9 cellular contexts compared by ENCODE assay signal in the genomic region with DNA sequence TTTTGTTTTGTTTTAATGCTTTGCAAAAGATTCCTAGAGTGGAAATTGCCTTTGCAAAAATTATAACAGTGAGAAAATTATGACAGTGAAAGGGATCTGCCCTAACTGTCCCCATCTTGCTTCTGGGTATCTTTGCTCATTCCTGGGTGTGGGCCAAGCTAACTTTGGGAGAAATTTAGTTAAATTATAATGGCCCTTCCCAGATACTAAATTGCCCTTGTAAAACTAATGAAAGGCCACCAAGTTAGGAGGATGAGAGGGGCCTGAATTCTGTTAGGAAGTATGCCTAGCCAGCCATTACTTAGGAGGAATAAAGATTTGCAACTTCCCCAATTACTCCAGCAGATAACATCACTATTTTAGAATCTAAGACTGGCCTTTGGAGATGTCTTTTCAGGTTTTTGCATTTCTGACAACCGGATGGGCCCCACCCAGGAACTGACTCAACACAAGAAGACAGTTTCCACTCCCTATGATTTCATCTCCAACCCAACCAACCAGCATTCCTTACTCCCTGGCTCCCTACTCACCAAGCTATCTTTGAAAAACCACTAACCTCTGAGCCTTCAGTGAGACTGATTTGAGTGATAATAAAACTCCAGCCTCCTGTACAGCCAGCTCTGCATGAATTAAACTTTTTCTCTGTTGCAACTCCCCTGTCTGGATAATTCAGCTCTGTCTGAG. TPM values are rescaled to one million over a fixed set of nuclear protein-coding genes. Genes with fewer than 3 reads are reported as not detected.
A peak's percentile ranks its signal among the peaks of the same experiment; 100 is the strongest.
DNase-seq lines count a peak whose midpoint lies in the region; ATAC-seq and TF ChIP-seq lines count a peak whose summit lies in the region.
"Had no signal": no experiment of that assay in that cellular context is flagged by ENCODE, and none has a peak within 500 bp of the region (broad histone marks: within the 10 kb centered on the region; RNA-seq: fewer than 3 reads in every experiment).

No MANE protein-coding gene starts in this region.

- peaks cover 1% of the 10 kb centered on the region for H3K27me3 Mint-ChIP-seq in IgD-negative memory B cell

- peak overlapping the region; percentile 82 to 96 (median 94) for H3K27ac Mint-ChIP-seq in IgD-negative memory B cell

- TF ChIP-seq CTCF in upper lobe of right lung (IDR thresholded peaks at IDR 0.05), result no peak

- H3K27ac ChIP-seq in substantia nigra (ENCODE audit: low read depth, low read length, poor library complexity, severe bottlenecking) (no peak overlapping the region), upper lobe of right lung (no peak overlapping the region)
- H3K27ac ChIP-seq: body of pancreas had no signal

- DNase-seq in A172 (ENCODE audit: low spot score) (peak; percentile 97), substantia nigra (lab: John Stamatoyannopoulos, UW) (no peak), upper lobe of right lung (no peak), NCI-H345 treated with DMSO at 0.1 percent for 48 hours (lab: John Stamatoyannopoulos, UW; ENCODE audit: unreplicated experiment) (no peak)
- DNase-seq in activated CD4-positive, alpha-beta T cell treated with anti-CD3 and anti-CD28 coated beads for 4 hours, result peak; percentile 41 to 44
- DNase-seq: body of pancreas had no signal

- H3K36me3 Mint-ChIP-seq in IgD-negative memory B cell, result peaks cover 5% of the 10 kb centered on the region

- no peaks in the 10 kb centered on the region for H3K36me3 ChIP-seq in upper lobe of right lung

- H3K4me1 Mint-ChIP-seq in IgD-negative memory B cell, result peaks cover 42 to 56% (median 51%) of the 10 kb centered on the region in 3 donors

- H3K4me1 ChIP-seq in upper lobe of right lung, result peaks cover 13% of the 10 kb centered on the region
- H3K4me1 ChIP-seq: body of pancreas had no signal

- H3K4me3 Mint-ChIP-seq in IgD-negative memory B cell, result peak overlapping the region; percentile 12 to 85 (median 77)

- ATAC-seq in esophagus mucosa (peak; percentile 85), HG02571 (IDR thresholded peaks at IDR 0.05; ENCODE audit: unreplicated experiment) (no peak), upper lobe of right lung (no peak)
- ATAC-seq: body of pancreas had no signal

- intact Hi-C loops in upper lobe of right lung (cut with DNase I), result no loop called here

- H3K4me3 ChIP-seq in upper lobe of right lung, result no peak overlapping the region
- H3K4me3 ChIP-seq: body of pancreas had no signal

- H3K9me3 Mint-ChIP-seq in IgD-negative memory B cell, result peaks cover 0 to 4% (median 2%) of the 10 kb centered on the region in 3 donors

- no peaks in the 10 kb centered on the region for H3K27me3 ChIP-seq in upper lobe of right lung
- H3K27me3 ChIP-seq: body of pancreas had no signal

- no peaks in the 10 kb centered on the region for H3K9me3 ChIP-seq in upper lobe of right lung
- H3K9me3 ChIP-seq: body of pancreas had no signal

RNA-seq across cellular contexts. Expression of gene IL12B, which starts 7.1 kb away (rescaled TPM):
- total RNA-seq in A172 (2014; rRNA removed; shearing (Covaris generic)), result not detected in 2 replicates
- polyA plus RNA-seq in IgD-negative memory B cell, result not detected
- total RNA-seq in esophagus mucosa (0.08 TPM), upper lobe of right lung (not detected)
- total RNA-seq: body of pancreas had no signal

Comparison
In these comparisons a context has a peak if more than half of its experiments do, and no peak if none do; other contexts are left out.
1. DNase-seq: peak in A172 (single experiment) and activated CD4-positive, alpha-beta T cell treated with anti-CD3 and anti-CD28 coated beads for 4 hours (2 of 2); none in substantia nigra (0 of 49), upper lobe of right lung (single experiment) and NCI-H345 treated with DMSO at 0.1 percent for 48 hours (single experiment).